ENCODE assay signal across 20 cellular contexts in genomic region chr14:94773017-94773681, GRCh38. TPM values are rescaled to one million over a fixed set of nuclear protein-coding genes. Genes with fewer than 3 reads are reported as not detected.
A peak's percentile ranks its signal among the peaks of the same experiment; 100 is the strongest.
DNase-seq lines count a peak whose midpoint lies in the region; ATAC-seq, FAIRE-seq and TF ChIP-seq lines count a peak whose summit lies in the region.
"Had no signal": no experiment of that assay in that cellular context is flagged by ENCODE, and none has a peak within 500 bp of the region (broad histone marks: within the 10 kb centered on the region; RNA-seq: fewer than 3 reads in every experiment).

No MANE protein-coding gene starts in this region.

- H3K36me3 ChIP-seq in HUES48 (ENCODE audit: control insufficient read depth, insufficient read depth, low read length) (no peaks in the 10 kb centered on the region), H1 (ENCODE audit: control insufficient read depth in 2 of 4, insufficient read depth in 4 of 4, low read length in 3 of 4) (no peaks in the 10 kb centered on the region)
- H3K36me3 ChIP-seq: breast epithelium, neutrophil, tibial artery had no signal

- TF ChIP-seq POLR2A in H1 (IDR thresholded peaks at IDR 0.05; ENCODE audit: control extremely low read depth in 1 of 2, low read depth in 2 of 2, low read length in 2 of 2): no peak

- TF ChIP-seq RAD21 in H1 (IDR thresholded peaks at IDR 0.05 in 1 of 2, conservative IDR thresholded peaks at IDR 0.05 in 1 of 2; ENCODE audit: low read depth in 2 of 2, low read length in 2 of 2): no peak

- TF ChIP-seq CTCF in H1 (IDR thresholded peaks at IDR 0.05; ENCODE audit: control extremely low read depth in 1 of 3, insufficient read depth in 1 of 3, low read depth in 1 of 3, low read length in 3 of 3) (no peak), mesothelial cell of epicardium (IDR thresholded peaks at IDR 0.05; ENCODE audit: unreplicated experiment) (no peak)

- H3K27me3 Mint-ChIP-seq in mesothelial cell of epicardium (ENCODE audit: low read depth): peaks cover 96% of the 10 kb centered on the region

- peak overlapping the region; percentile 25; the same call in 1 of the 2 replicates for H4K8ac ChIP-seq in H1 (ENCODE audit: extremely low read depth, insufficient read depth, low read length)

- H2AFZ ChIP-seq in H1 (ENCODE audit: low read length): no peak overlapping the region

- CTCF ChIA-PET in H1 (lab: Charles Lee; ENCODE audit: partially characterized antibody): no interaction called here

- H3K9ac ChIP-seq in HUES48 (ENCODE audit: low read depth, low read length) (no peak overlapping the region), H1 (replicated peaks in 1 of 4; ENCODE audit: extremely low read depth in 1 of 4, low read depth in 3 of 4, low read length in 3 of 4) (no peak overlapping the region)

- no peak overlapping the region for H2BK5ac ChIP-seq in H1 (ENCODE audit: low read depth, low read length)

- no peak overlapping the region for H4K91ac ChIP-seq in H1 (replicated peaks; ENCODE audit: insufficient read length, low read length)

- no peaks in the 10 kb centered on the region for H3K79me1 ChIP-seq in H1 (ENCODE audit: low read depth, low read length)

- no peak overlapping the region for H2BK120ac ChIP-seq in H1 (replicated peaks; ENCODE audit: low read depth, low read length)

- no peak overlapping the region for H3K23ac ChIP-seq in H1 (ENCODE audit: insufficient read length)

- peak overlapping the region; percentile 36 for H3K4me3 Mint-ChIP-seq in mesothelial cell of epicardium

- no peaks in the 10 kb centered on the region for H3K9me3 ChIP-seq in HUES48 (ENCODE audit: control insufficient read depth, insufficient read depth, low read length)
- H3K9me3 ChIP-seq in H1 (ENCODE audit: insufficient read depth in 2 of 2, low read depth in 1 of 2, low read length in 1 of 2): no peaks in the 10 kb centered on the region
- H3K9me3 ChIP-seq: breast epithelium, neutrophil, tibial artery had no signal

- no peaks in the 10 kb centered on the region for H3K36me3 Mint-ChIP-seq in mesothelial cell of epicardium

- peaks cover 7% of the 10 kb centered on the region; the same call in 1 of the 2 replicates for H3K23me2 ChIP-seq in H1 (ENCODE audit: low read depth, low read length)

- H3K4me1 Mint-ChIP-seq in mesothelial cell of epicardium: peaks cover 44% of the 10 kb centered on the region

- no peak overlapping the region for H3K18ac ChIP-seq in H1 (ENCODE audit: extremely low read depth, low read length)

- no peak for TF ChIP-seq EP300 in H1 (IDR thresholded peaks at IDR 0.05; ENCODE audit: borderline replicate concordance in 1 of 2, low read depth in 2 of 2, low read length in 2 of 2)

- H2BK20ac ChIP-seq in H1 (ENCODE audit: low read length): no peak overlapping the region

- no peak overlapping the region for H2AK5ac ChIP-seq in H1 (ENCODE audit: low read depth, low read length)

- H3K4me2 ChIP-seq in H1 (ENCODE audit: insufficient read depth in 1 of 2, low read depth in 2 of 2, low read length in 2 of 2): peak overlapping the region; percentile 59 to 73

- peak overlapping the region; percentile 53; the same call in 1 of the 2 replicates for H2BK15ac ChIP-seq in H1 (ENCODE audit: low read length)

- no peaks in the 10 kb centered on the region for H3K79me2 ChIP-seq in H1 (ENCODE audit: control insufficient read depth in 1 of 2, insufficient read depth in 2 of 2, low read length in 2 of 2)

- H4K20me1 ChIP-seq in H1 (replicated peaks in 1 of 2; ENCODE audit: control insufficient read depth in 1 of 2, insufficient read depth in 2 of 2, low read length in 2 of 2): peaks cover 11 to 13% of the 10 kb centered on the region in 2 experiments

- DNase-seq in NCI-H2227 (lab: John Stamatoyannopoulos, UW; ENCODE audit: unreplicated experiment): peak; percentile 42
- DNase-seq in NCI-H2227 treated with DMSO at 0.1 percent for 48 hours (lab: John Stamatoyannopoulos, UW): no peak
- peak in 1 of 2 experiments; percentile 71 for DNase-seq in H1 (ENCODE audit: low read depth in 1 of 2, low spot score in 2 of 2)
- DNase-seq in mesothelial cell of epicardium (ENCODE audit: low spot score in 2 of 2, unreplicated experiment in 2 of 2): peak in 1 of 2 experiments; percentile 43
- no peak for DNase-seq in SKM-1 (lab: John Stamatoyannopoulos, UW; ENCODE audit: unreplicated experiment)
- DNase-seq in NCI-H446 (lab: John Stamatoyannopoulos, UW): no peak
- DNase-seq: 8988T; C1 segment of cervical spinal cord; DMS79; effector CD4-positive, alpha-beta T cell; Karpas-422; NCI-H2171 treated with DMSO at 0.1 percent for 48 hours; tibial artery had no signal

- no peak overlapping the region for H3K4ac ChIP-seq in H1 (replicated peaks; ENCODE audit: insufficient read length, low read depth, low read length)

- 3% methylated on average over 47 of the region's 47 CpGs; no CpG with 5 or more reads in 1 of the 2 experiments for WGBS in H1 (ENCODE audit: extremely low coverage in 1 of 2, insufficient coverage in 1 of 2, insufficient read length in 1 of 2, insufficient replicate concordance in 2 of 2, low coverage in 1 of 2, low lambda C conversion rate in 2 of 2, missing lambda C conversion rate in 1 of 2), 2 experiments

- H3K4me1 ChIP-seq in HUES48 (ENCODE audit: control insufficient read depth, insufficient read depth, low read length) (peaks cover 62% of the 10 kb centered on the region), H1 (replicated peaks in 1 of 4; ENCODE audit: control insufficient read depth in 3 of 4, insufficient read depth in 4 of 4, low read length in 3 of 4) (peaks cover 16 to 43% (median 27%) of the 10 kb centered on the region in 4 experiments)
- H3K4me1 ChIP-seq: breast epithelium had no signal

- no peak overlapping the region for H3K27ac ChIP-seq in HUES48 (ENCODE audit: low read depth, low read length)
- no peak overlapping the region for H3K27ac ChIP-seq in H1 (ENCODE audit: low read depth, low read length)
- H3K27ac ChIP-seq: breast epithelium, neutrophil, tibial artery had no signal

- H3K4me3 ChIP-seq in HUES48 (ENCODE audit: low read depth, low read length): peak overlapping the region; percentile 36
- peak overlapping the region in 1 of 4 experiments; percentile 61; a peak in 5 of 8 replicates for H3K4me3 ChIP-seq in H1 (ENCODE audit: extremely low read depth in 1 of 4, insufficient read depth in 2 of 4, low read depth in 3 of 4, low read length in 4 of 4)
- H3K4me3 ChIP-seq: breast epithelium, tibial artery had no signal

- H3K14ac ChIP-seq in H1 (ENCODE audit: insufficient read length): no peak overlapping the region

- H3K56ac ChIP-seq in H1 (replicated peaks; ENCODE audit: insufficient read length, low read depth, low read length): no peak overlapping the region

- no peak overlapping the region for H4K5ac ChIP-seq in H1 (ENCODE audit: insufficient read length, low read depth, low read length)

- H2BK12ac ChIP-seq in H1 (ENCODE audit: low read depth, low read length): peak overlapping the region; percentile 40

- H3K27me3 ChIP-seq in HUES48 (ENCODE audit: control insufficient read depth, insufficient read depth, low read length) (peaks cover 97% of the 10 kb centered on the region), H1 (replicated peaks in 1 of 4; ENCODE audit: control insufficient read depth in 3 of 4, extremely low read depth in 1 of 4, insufficient read depth in 3 of 4, low read length in 3 of 4) (peaks cover 68 to 92% (median 85%) of the 10 kb centered on the region in 4 experiments)

- ATAC-seq in GM21381 (IDR thresholded peaks at IDR 0.05; ENCODE audit: unreplicated experiment): no peak

- POLR2A ChIA-PET in H1 (lab: Charles Lee; ENCODE audit: partially characterized antibody): interaction anchor here (1.1 to 1.5 kb wide), 3 partner anchors 9 to 11 kb away, joined by 3 to 4 read pairs (median 4); no protein-coding TSS in a partner anchor

- FAIRE-seq in H1 (lab: Jason Lieb, UNC): no peak
- FAIRE-seq: TTC549 had no signal

- H3K9me3 Mint-ChIP-seq in mesothelial cell of epicardium: no peaks in the 10 kb centered on the region

- no peak overlapping the region for H3K27ac Mint-ChIP-seq in mesothelial cell of epicardium

TF ChIP-seq in H1, 55 proteins besides CTCF, POLR2A, EP300 and RAD21 (continues in another document):
- TF ChIP-seq, protein P1, sequence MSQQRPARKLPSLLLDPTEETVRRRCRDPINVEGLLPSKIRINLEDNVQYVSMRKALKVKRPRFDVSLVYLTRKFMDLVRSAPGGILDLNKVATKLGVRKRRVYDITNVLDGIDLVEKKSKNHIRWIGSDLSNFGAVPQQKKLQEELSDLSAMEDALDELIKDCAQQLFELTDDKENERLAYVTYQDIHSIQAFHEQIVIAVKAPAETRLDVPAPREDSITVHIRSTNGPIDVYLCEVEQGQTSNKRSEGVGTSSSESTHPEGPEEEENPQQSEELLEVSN (IDR thresholded peaks at IDR 0.05): peak; percentile 41; the same call in 1 of the 2 replicates
- TF ChIP-seq CBX8 (IDR thresholded peaks at IDR 0.05; ENCODE audit: borderline replicate concordance, low read depth, low read length) (0 out of 2 replicates have a peak, but pooled peaks have one; percentile 44), EZH2 (IDR thresholded peaks at IDR 0.05; ENCODE audit: low read depth, low read length, severe bottlenecking) (peak; percentile 90), KDM5A (IDR thresholded peaks at IDR 0.05; ENCODE audit: low read length) (no peak), EGR1 (IDR thresholded peaks at IDR 0.05; ENCODE audit: borderline replicate concordance, low read depth, low read length) (no peak), USF2 (IDR thresholded peaks at IDR 0.05; ENCODE audit: low read length) (no peak)

RNA-seq across cellular contexts. Expression of gene GSC, which starts 3.2 kb away (rescaled TPM):
- 0.34 and 0.54 TPM in 2 replicates for total RNA-seq in H1 (2021; fragmentation: NEBNext Ultra II Directional; extraction: Animal tissue kit (Norgen Biotek cat#: 25700))
- polyA plus RNA-seq in H1 (2011; rRNA removed): 0.17 and 0.25 TPM in 2 replicates
- polyA plus RNA-seq in H1 (2011; cell fraction: cytosol; rRNA removed): 0.19 TPM
- polyA plus RNA-seq in H1 (2011; cell fraction: nucleus; rRNA removed): 0.20 TPM
- 0.13 to 0.19 TPM (median 0.19 TPM) in 3 of 4 replicates, not detected in the other for polyA plus RNA-seq in H1 (2012, experiment 1 of 2)
- not detected for polyA plus RNA-seq in H1 (2012, experiment 2 of 2)
- polyA plus RNA-seq in H1 (2013, experiment 1 of 2): not detected
- 0.11 TPM for polyA plus RNA-seq in H1 (2013, experiment 2 of 2)
- not detected in 2 replicates for polyA minus RNA-seq in H1 (2011; rRNA and poly(A)+ RNA removed)
- not detected for polyA minus RNA-seq in H1 (2011; cell fraction: cytosol; rRNA and poly(A)+ RNA removed)
- 0.50 TPM for polyA minus RNA-seq in H1 (2011; cell fraction: nucleus; rRNA and poly(A)+ RNA removed)
- total RNA-seq in mesothelial cell of epicardium: 3.8 to 4.9 TPM (median 4.4 TPM) in 3 replicates
- total RNA-seq: activated CD8-positive, alpha-beta memory T cell treated with anti-CD3 and anti-CD28 coated beads for 36 hours; SK-MEL-5 had no signal
